In genomic region chr1:54118704-54119103, GRCh38 we compare ENCODE assay signal across 2 cellular contexts.
TF ChIP-seq lines count a peak whose summit lies in the region.

No MANE protein-coding gene starts in this region.

TF ChIP-seq in IMR-90, 13 proteins besides CTCF, POLR2A, EP300 and RAD21:
- peak; percentile 7; the same call in 1 of the 2 replicates for TF ChIP-seq CEBPB (IDR thresholded peaks at IDR 0.05; ENCODE audit: low read depth, low read length)
- no peak for TF ChIP-seq ELK1 (IDR thresholded peaks at IDR 0.05; ENCODE audit: borderline replicate concordance, low read depth, low read length)
- TF ChIP-seq SMC3 (IDR thresholded peaks at IDR 0.05; ENCODE audit: low read depth, low read length) = no peak
- peak; percentile 8; the same call in 1 of the 2 replicates for TF ChIP-seq BHLHE40 (IDR thresholded peaks at IDR 0.05; ENCODE audit: low read depth, low read length)
- peak; percentile 72; the same call in 1 of the 2 replicates for TF ChIP-seq FOS (IDR thresholded peaks at IDR 0.05; ENCODE audit: low read depth, low read length)
- TF ChIP-seq USF2 (IDR thresholded peaks at IDR 0.05; ENCODE audit: low read depth, low read length) = no peak

TF ChIP-seq in K562, 482 proteins besides CTCF, POLR2A, EP300 and RAD21:
- TF ChIP-seq ZNF212 (CRISPR knock-in tag; IDR thresholded peaks at IDR 0.05) (no peak), THRB (CRISPR knock-in tag; conservative IDR thresholded peaks at IDR 0.05) (no peak), MEF2A (IDR thresholded peaks at IDR 0.05; ENCODE audit: control insufficient read depth, low read depth, low read length) (no peak), RBFOX2 (IDR thresholded peaks at IDR 0.05; ENCODE audit: low read depth, low read length) (no peak), XRCC4 (IDR thresholded peaks at IDR 0.05; ENCODE audit: extremely low read depth, insufficient read depth, insufficient read length) (no peak), SNRNP70 (optimal IDR thresholded peaks at IDR 0.05; ENCODE audit: low read depth, low read length) (no peak), MTA1 (IDR thresholded peaks at IDR 0.05; ENCODE audit: borderline replicate concordance) (no peak), RNF219 (CRISPR knock-in tag; IDR thresholded peaks at IDR 0.05) (no peak), ZNF511 (CRISPR knock-in tag; IDR thresholded peaks at IDR 0.05) (no peak), STAG1 (CRISPR knock-in tag; IDR thresholded peaks at IDR 0.05; ENCODE audit: borderline replicate concordance) (no peak), BRD4 (IDR thresholded peaks at IDR 0.05) (no peak), PYGO2 (tag; IDR thresholded peaks at IDR 0.05) (no peak), PHF21A (IDR thresholded peaks at IDR 0.05; ENCODE audit: borderline replicate concordance, low read depth) (no peak), ZNF512 (tag; IDR thresholded peaks at IDR 0.05) (no peak), ZNF277 (CRISPR knock-in tag; IDR thresholded peaks at IDR 0.05; ENCODE audit: borderline replicate concordance) (no peak), GTF2B (IDR thresholded peaks at IDR 0.05; ENCODE audit: extremely low read depth, insufficient read length) (no peak), RBM14 (IDR thresholded peaks at IDR 0.05; ENCODE audit: borderline replicate concordance, insufficient read depth, low read depth, low read length) (no peak), KLF13 (tag; IDR thresholded peaks at IDR 0.05; ENCODE audit: borderline replicate concordance, low read depth) (no peak), CEBPZ (IDR thresholded peaks at IDR 0.05; ENCODE audit: borderline replicate concordance, low read depth, low read length) (no peak)
